ENCODE assay signal across 8 cellular contexts in the genomic region with DNA sequence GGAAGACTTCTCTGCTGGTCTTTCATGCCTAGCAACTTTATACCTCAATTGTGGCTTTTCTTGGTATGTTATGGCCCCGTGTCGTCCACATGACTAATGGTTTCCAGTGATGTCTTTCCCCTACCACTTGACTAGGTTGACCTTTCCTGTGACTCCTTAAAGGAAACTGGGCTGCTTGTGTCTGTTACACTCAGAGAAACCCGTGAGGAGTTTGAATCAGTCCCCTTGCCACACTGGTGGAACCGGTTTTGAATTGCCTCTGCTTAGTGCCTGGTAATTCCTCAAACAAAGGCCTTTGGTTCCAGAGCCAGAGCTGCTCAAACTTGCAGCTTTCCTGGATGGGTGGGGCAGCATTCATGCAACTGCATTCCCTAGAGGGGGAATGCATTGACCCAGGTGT. TPM values are rescaled to one million over a fixed set of nuclear protein-coding genes. Genes with fewer than 3 reads are reported as not detected.
A peak's percentile ranks its signal among the peaks of the same experiment; 100 is the strongest.
DNase-seq lines count a peak whose midpoint lies in the region; ATAC-seq, FAIRE-seq and TF ChIP-seq lines count a peak whose summit lies in the region.

No MANE protein-coding gene starts in this region.

- no peaks in the 10 kb centered on the region for H3K36me3 ChIP-seq in esophagus squamous epithelium
- H3K36me3 ChIP-seq in small intestine (ENCODE audit: control insufficient read depth in 2 of 2, insufficient read depth in 2 of 2, low read length in 2 of 2): no peaks in the 10 kb centered on the region

- TF ChIP-seq CTCF in 22Rv1 (IDR thresholded peaks at IDR 0.05) (no peak), esophagus squamous epithelium (IDR thresholded peaks at IDR 0.05) (no peak)

- H3K27me3 ChIP-seq in esophagus squamous epithelium: no peaks in the 10 kb centered on the region
- H3K27me3 ChIP-seq in small intestine (ENCODE audit: control insufficient read depth in 2 of 2, insufficient read depth in 2 of 2, low read length in 2 of 2): no peaks in the 10 kb centered on the region

- no peak for FAIRE-seq in small intestine (lab: Jason Lieb, UNC)
- FAIRE-seq in GM12891 (lab: Jason Lieb, UNC): no peak

- H3K4me1 ChIP-seq in esophagus squamous epithelium (peaks cover 7 to 68% (median 12%) of the 10 kb centered on the region in 3 donors), small intestine (ENCODE audit: control insufficient read depth in 2 of 2, insufficient read depth in 1 of 2, low read depth in 1 of 2, low read length in 1 of 2) (no peaks in the 10 kb centered on the region)

- H3K4me3 ChIP-seq in esophagus squamous epithelium (no peak overlapping the region), small intestine (ENCODE audit: low read depth in 1 of 2, low read length in 2 of 2) (no peak overlapping the region)

- WGBS in esophagus squamous epithelium, 2 donors: 18 to 38% methylated on average over 2 to 4 of the region's 4 CpGs
- 11 to 34% (median 19%) methylated on average over 4 of the region's 4 CpGs for WGBS in small intestine, 3 donors

- TF ChIP-seq POLR2A in esophagus squamous epithelium (IDR thresholded peaks at IDR 0.05): peak in 1 of 4 donors; percentile 17
- TF ChIP-seq POLR2A in GM12891 (IDR thresholded peaks at IDR 0.05; ENCODE audit: low read depth, low read length): no peak

- intact Hi-C loops in esophagus squamous epithelium (cut with DNase I): loop anchor here (10.0 kb wide), 2 partner anchors 167 to 547 kb away; a partner anchor contains a TSS

- DNase-seq in NCI-H526 treated with DMSO at 0.1 percent for 48 hours (lab: John Stamatoyannopoulos, UW) (peak; percentile 87), esophagus squamous epithelium (lab: John Stamatoyannopoulos, UW) (no peak), small intestine (peak; percentile 93), GM12891 (ENCODE audit: insufficient read length, low spot score) (no peak), GM19240 (ENCODE audit: insufficient read length, low spot score) (no peak)

- H3K9me3 ChIP-seq in esophagus squamous epithelium (no peaks in the 10 kb centered on the region), small intestine (ENCODE audit: control insufficient read depth, low read depth) (no peaks in the 10 kb centered on the region)

- ATAC-seq in GM21360 (IDR thresholded peaks at IDR 0.05; ENCODE audit: unreplicated experiment) (peak; percentile 16), HG02798 (IDR thresholded peaks at IDR 0.05; ENCODE audit: poor library complexity, unreplicated experiment) (no peak)

- H3K27ac ChIP-seq in 22Rv1: peak overlapping the region; percentile 82
- peak overlapping the region; percentile 83 to 90 (median 86) for H3K27ac ChIP-seq in esophagus squamous epithelium
- peak overlapping the region in 1 of 2 donors; percentile 52 for H3K27ac ChIP-seq in small intestine (ENCODE audit: low read depth in 1 of 2, low read length in 1 of 2)

TF ChIP-seq in GM12891, 5 proteins besides CTCF, POLR2A, EP300 and RAD21:
- TF ChIP-seq POU2F2 (IDR thresholded peaks at IDR 0.05; ENCODE audit: low read depth, low read length) (no peak), SPI1 (IDR thresholded peaks at IDR 0.05; ENCODE audit: low read depth, low read length) (no peak), POLR2AphosphoS5 (IDR thresholded peaks at IDR 0.05; ENCODE audit: low read depth, low read length) (no peak), TAF1 (IDR thresholded peaks at IDR 0.05; ENCODE audit: low read depth, low read length) (no peak), PAX5 (IDR thresholded peaks at IDR 0.05; ENCODE audit: insufficient read depth, low read length, severe bottlenecking) (no peak)

RNA-seq across cellular contexts. Expression of a gene that starts 21.9 kb away (rescaled TPM):
- total RNA-seq in esophagus squamous epithelium: not detected
- polyA plus RNA-seq in small intestine: not detected
- not detected for polyA plus RNA-seq in GM12891 (2012; ENCODE audit: low read depth, missing spikeins)

RNA-seq across cellular contexts. Expression of a gene that starts 44.2 kb away (rescaled TPM):
- total RNA-seq in esophagus squamous epithelium: 10 to 100 TPM in 2 of 4 donors, 1 to 10 TPM in 2; 3.9 to 18.9 (median 9.5) TPM
- polyA plus RNA-seq in small intestine: 10 to 100 TPM; 26.6 to 59.5 (median 47.3) TPM
- polyA plus RNA-seq in GM12891 (2012; ENCODE audit: low read depth, missing spikeins): 23.4 TPM

Comparison
In these comparisons a context has a peak if more than half of its experiments do, and no peak if none do; other contexts are left out.
1. DNase-seq: peak in NCI-H526 treated with DMSO at 0.1 percent for 48 hours (single experiment) and small intestine (single experiment); none in esophagus squamous epithelium (single experiment), GM12891 (single experiment) and GM19240 (single experiment).